ENCODE assay signal across 21 cellular contexts in genomic region chr6:16291739-16292138, GRCh38. TPM values are rescaled to one million over a fixed set of nuclear protein-coding genes. Genes with fewer than 3 reads are reported as not detected.
A peak's percentile ranks its signal among the peaks of the same experiment; 100 is the strongest.
DNase-seq lines count a peak whose midpoint lies in the region; ATAC-seq, FAIRE-seq and TF ChIP-seq lines count a peak whose summit lies in the region.
"Had no signal": no experiment of that assay in that cellular context is flagged by ENCODE, and none has a peak within 500 bp of the region (broad histone marks: within the 10 kb centered on the region; RNA-seq: fewer than 3 reads in every experiment).

No MANE protein-coding gene starts in this region.

- H3K9ac ChIP-seq in kidney (ENCODE audit: low read length in 2 of 2): no peak overlapping the region
- H3K9ac ChIP-seq in skeletal muscle tissue (ENCODE audit: low read depth in 1 of 3, low read length in 3 of 3): no peak overlapping the region
- H3K9ac ChIP-seq: BLaER1 had no signal

- intact Hi-C loops in cardiac septum (cut with DNase I) (no loop called here), Right ventricle myocardium inferior (cut with DNase I) (no loop called here), kidney (cut with DNase I) (no loop called here)

- H3K27ac ChIP-seq in kidney (ENCODE audit: low read depth in 2 of 2, low read length in 2 of 2) (no peak overlapping the region), skeletal muscle tissue (ENCODE audit: low read depth, low read length) (peak overlapping the region; percentile 5)
- H3K27ac ChIP-seq: 22Rv1, BLaER1, C4-2B had no signal

- no peak for ATAC-seq in Right ventricle myocardium inferior
- no peak for ATAC-seq in GM19463 (IDR thresholded peaks at IDR 0.05; ENCODE audit: unreplicated experiment)
- ATAC-seq: CD8-positive, alpha-beta T cell had no signal

- H3K9me3 ChIP-seq in kidney (ENCODE audit: control insufficient read depth in 1 of 2, low read length in 2 of 2) (no peaks in the 10 kb centered on the region), skeletal muscle tissue (ENCODE audit: control insufficient read depth in 3 of 3, low read length in 3 of 3) (no peaks in the 10 kb centered on the region)
- H3K9me3 ChIP-seq: BLaER1, Caco-2 had no signal

- no peak for TF ChIP-seq CTCF in kidney (IDR thresholded peaks at IDR 0.05; ENCODE audit: borderline replicate concordance, extremely low read depth, insufficient read depth)

- H3K36me3 ChIP-seq in kidney (ENCODE audit: control insufficient read depth in 1 of 2, insufficient read depth in 2 of 2, low read length in 2 of 2) (no peaks in the 10 kb centered on the region), skeletal muscle tissue (ENCODE audit: control insufficient read depth in 3 of 3, insufficient read depth in 3 of 3, low read length in 3 of 3) (peaks cover 31 to 40% (median 37%) of the 10 kb centered on the region in 3 donors)
- H3K36me3 ChIP-seq: BLaER1 had no signal

- H3K27me3 ChIP-seq in skeletal muscle tissue (ENCODE audit: control insufficient read depth in 3 of 3, insufficient read depth in 3 of 3, low read length in 3 of 3): no peaks in the 10 kb centered on the region
- H3K27me3 ChIP-seq: BLaER1 had no signal

- FAIRE-seq in kidney (lab: Jason Lieb, UNC): no peak
- FAIRE-seq: A204.1, G401.6, GM19239, H1 had no signal

- DNase-seq in cardiac septum (ENCODE audit: low spot score): peak; percentile 15
- no peak for DNase-seq in Right ventricle myocardium inferior (ENCODE audit: missing footprints)
- DNase-seq in kidney: peak; percentile 7
- no peak for DNase-seq in amniotic stem cell (lab: John Stamatoyannopoulos, UW)
- DNase-seq: Caco-2; CD4-positive, CD25-positive, alpha-beta regulatory T cell; CD8-positive, alpha-beta T cell; DMS153; DND-41; H7; HCEC 1CT had no signal

- H3K4me3 ChIP-seq in kidney (ENCODE audit: low read length in 2 of 2) (no peak overlapping the region), skeletal muscle tissue (ENCODE audit: low read length in 3 of 3) (no peak overlapping the region)
- H3K4me3 ChIP-seq: BLaER1 had no signal

- H3K4me1 ChIP-seq in kidney (ENCODE audit: control insufficient read depth in 1 of 2, insufficient read depth in 1 of 2, low read depth in 1 of 2, low read length in 2 of 2): no peaks in the 10 kb centered on the region
- peaks cover 7 to 13% (median 11%) of the 10 kb centered on the region in 3 donors for H3K4me1 ChIP-seq in skeletal muscle tissue (ENCODE audit: control insufficient read depth in 3 of 3, insufficient read depth in 3 of 3, low read length in 3 of 3)
- H3K4me1 ChIP-seq: BLaER1, Caco-2 had no signal

RNA-seq across cellular contexts. Expression of gene GMPR, which starts 53.4 kb away (rescaled TPM):
- total RNA-seq in cardiac septum: 71.0 TPM
- 125 TPM for total RNA-seq in Right ventricle myocardium inferior
- 51.4 TPM for total RNA-seq in kidney
- 54.5 TPM for polyA plus RNA-seq in kidney (ENCODE audit: insufficient read depth, low read depth, low replicate concordance)
- total RNA-seq in skeletal muscle tissue: 26.1 TPM
- total RNA-seq: B cell had no signal

Comparison
In these comparisons a context has a peak if more than half of its experiments do, and no peak if none do; other contexts are left out.
1. DNase-seq: peak in cardiac septum (single experiment) and kidney (single experiment); none in Right ventricle myocardium inferior (single experiment) and amniotic stem cell (single experiment).